Comparison of ENCODE assay signal across 8 cellular contexts in genomic region chr10:114103286-114103685, GRCh38. TPM values are rescaled to one million over a fixed set of nuclear protein-coding genes. Genes with fewer than 3 reads are reported as not detected.
DNase-seq lines count a peak whose midpoint lies in the region; ATAC-seq, FAIRE-seq and TF ChIP-seq lines count a peak whose summit lies in the region.

No MANE protein-coding gene starts in this region.

- H3K27ac ChIP-seq in pancreas, result no peak overlapping the region

- no peaks in the 10 kb centered on the region for H3K9me3 Mint-ChIP-seq in activated CD4-positive, alpha-beta T cell treated with anti-CD3 and anti-CD28 coated beads, Interleukin-2, amount 10 ng/mL, durations not matched to agents 7 days and 5 days

- FAIRE-seq in pancreas (lab: Jason Lieb, UNC), result peak; percentile 86

- H3K27me3 Mint-ChIP-seq in activated CD4-positive, alpha-beta T cell treated with anti-CD3 and anti-CD28 coated beads, Interleukin-2, amount 10 ng/mL, durations not matched to agents 7 days and 5 days, result peaks cover 36% of the 10 kb centered on the region

- CTCF ChIA-PET in AG04449 (lab: Yijun Ruan, JAX), result interaction anchor here (0.7 to 14.5 kb wide), 17 partner anchors 10 to 424 kb away, joined by 3 to 335 read pairs (median 4); partner anchors contain the start of gene CASP7
- CTCF ChIA-PET in activated CD4-positive, alpha-beta T cell treated with anti-CD3 and anti-CD28 coated beads, Interleukin-2, amount 10 ng/mL, durations not matched to agents 7 days and 5 days (lab: Charles Lee), result interaction anchor here (1.1 kb wide), 1 partner anchor 301 kb away, joined by 3 read pairs; no protein-coding TSS in a partner anchor

- WGBS in pancreas, 2 donors, result 8 to 9% methylated on average over 6 of the region's 6 CpGs

- POLR2A ChIA-PET in AG04449 (lab: Yijun Ruan, JAX), result no interaction called here
- POLR2A ChIA-PET in activated CD4-positive, alpha-beta T cell treated with anti-CD3 and anti-CD28 coated beads, Interleukin-2, amount 10 ng/mL, durations not matched to agents 7 days and 5 days (lab: Charles Lee), result no interaction called here

- H3K9me3 ChIP-seq in pancreas, result no peaks in the 10 kb centered on the region

- no peaks in the 10 kb centered on the region for H3K36me3 ChIP-seq in pancreas

- H3K4me1 ChIP-seq in pancreas, result no peaks in the 10 kb centered on the region

- H3K4me3 ChIP-seq in AG04449 (ENCODE audit: low read depth, low read length) (no peak overlapping the region), fibroblast of mammary gland (ENCODE audit: control insufficient read depth, low read depth, low read length) (no peak overlapping the region), pancreas (no peak overlapping the region)

- no peaks in the 10 kb centered on the region for H3K36me3 Mint-ChIP-seq in activated CD4-positive, alpha-beta T cell treated with anti-CD3 and anti-CD28 coated beads, Interleukin-2, amount 10 ng/mL, durations not matched to agents 7 days and 5 days (ENCODE audit: low read depth)

- ATAC-seq in SK-N-SH treated with all-trans-retinoic acid at 6 μM for 48 hours (peak; percentile 82), pancreas (peak; percentile 68 to 90 (median 86))

- intact Hi-C loops in pancreas (cut with DNase I), result loop anchor here in 2 of 3 donors (5.0 to 10.0 kb wide), 3 partner anchors 296 to 398 kb away; no protein-coding TSS in a partner anchor

- no peak overlapping the region for H3K4me3 Mint-ChIP-seq in activated CD4-positive, alpha-beta T cell treated with anti-CD3 and anti-CD28 coated beads, Interleukin-2, amount 10 ng/mL, durations not matched to agents 7 days and 5 days

- TF ChIP-seq CTCF in AG04449 (IDR thresholded peaks at IDR 0.05; ENCODE audit: insufficient read depth, low read length, missing control alignments) (peak; percentile 30), GM12873 (IDR thresholded peaks at IDR 0.05; ENCODE audit: insufficient read depth, low read depth, low read length, missing control alignments) (peak; percentile 56), fibroblast of mammary gland (conservative IDR thresholded peaks at IDR 0.05; ENCODE audit: control insufficient read depth, insufficient read depth, low read depth, low read length) (peak; percentile 49), pancreas (IDR thresholded peaks at IDR 0.05) (peak; percentile 21 to 39 (median 24))

- peaks cover 31% of the 10 kb centered on the region for H3K4me1 Mint-ChIP-seq in activated CD4-positive, alpha-beta T cell treated with anti-CD3 and anti-CD28 coated beads, Interleukin-2, amount 10 ng/mL, durations not matched to agents 7 days and 5 days

- H3K27ac Mint-ChIP-seq in activated CD4-positive, alpha-beta T cell treated with anti-CD3 and anti-CD28 coated beads, Interleukin-2, amount 10 ng/mL, durations not matched to agents 7 days and 5 days, result no peak overlapping the region

- no peaks in the 10 kb centered on the region for H3K27me3 ChIP-seq in pancreas

- DNase-seq in AG04449 (ENCODE audit: low read depth, low spot score) (peak; percentile 23), KG1 (lab: John Stamatoyannopoulos, UW) (peak; percentile 13), fibroblast of mammary gland (ENCODE audit: low read depth) (peak; percentile 72), pancreas (no peak), NCI-H226 (no peak)
- DNase-seq in activated CD4-positive, alpha-beta T cell treated with anti-CD3 and anti-CD28 coated beads, Interleukin-2, amount 10 ng/mL, durations not matched to agents 7 days and 5 days, result no peak

TF ChIP-seq in SK-N-SH treated with all-trans-retinoic acid at 6 μM for 48 hours, 23 proteins besides CTCF, POLR2A, EP300 and RAD21:
- TF ChIP-seq POU6F1 (CRISPR knock-in tag; IDR thresholded peaks at IDR 0.05; ENCODE audit: borderline replicate concordance, low read depth), result no peak
- no peak for TF ChIP-seq TCF4 (CRISPR knock-in tag; IDR thresholded peaks at IDR 0.05; ENCODE audit: borderline replicate concordance)
- no peak for TF ChIP-seq SNAI2 (CRISPR knock-in tag; IDR thresholded peaks at IDR 0.05)
- no peak for TF ChIP-seq TOX (CRISPR knock-in tag; IDR thresholded peaks at IDR 0.05; ENCODE audit: borderline replicate concordance)

RNA-seq across cellular contexts. Expression of gene ADRB1, which starts 59.6 kb away (rescaled TPM):
- 1 to 10 TPM in 3 of 6 donors, under 1 TPM in 3; 0.62 to 1.3 (median 0.97) TPM for total RNA-seq in pancreas
- 1 to 10 TPM in 1 of 2 donors, under 1 TPM in 1; 0.49 to 2.1 TPM for polyA plus RNA-seq in pancreas
- not detected for total RNA-seq in activated CD4-positive, alpha-beta T cell treated with anti-CD3 and anti-CD28 coated beads, Interleukin-2, amount 10 ng/mL, durations not matched to agents 7 days and 5 days

Comparison
In these comparisons a context has a peak if more than half of its experiments do, and no peak if none do; other contexts are left out.
1. DNase-seq: peak in AG04449 (single experiment), KG1 (single experiment) and fibroblast of mammary gland (single experiment); none in pancreas (0 of 6), activated CD4-positive, alpha-beta T cell treated with anti-CD3 and anti-CD28 coated beads, Interleukin-2, amount 10 ng/mL, durations not matched to agents 7 days and 5 days (single experiment) and NCI-H226 (single experiment).
2. Peak in every context shown above with its lines, with median percentiles within 50 percentile points of each other: CTCF ChIP-seq.